ENCODE assay signal across 8 cellular contexts in genomic region chr6:166999145-166999844, GRCh38. TPM values are rescaled to one million over a fixed set of nuclear protein-coding genes. Genes with fewer than 3 reads are reported as not detected.
DNase-seq lines count a peak whose midpoint lies in the region; ATAC-seq, FAIRE-seq and TF ChIP-seq lines count a peak whose summit lies in the region.

CEP43 (plus strand) TSS chr6:166999397; CDS start chr6:166999413, 16 bp downstream.

- H3K27ac ChIP-seq in prostate gland (peak within 1 kb of the TSS; percentile 73 to 74), urinary bladder (ENCODE audit: low read depth) (no peak within 1 kb of the TSS)

- peaks cover 18% of the 10 kb centered on the region for H3K36me3 Mint-ChIP-seq in T-helper 1 cell treated with Interleukin-12 subunit alpha and Interleukin-12 subunit beta and Interleukin-4 antibody, amounts not matched to agents 30 μg/mL and 1 μg/mL, for 36 hours (ENCODE audit: low read depth)

- H3K4me3 ChIP-seq in prostate gland (peak within 1 kb of the TSS; percentile 86 to 88), urinary bladder (ENCODE audit: low read depth, low read length) (peak within 1 kb of the TSS; percentile 98)

- peak; percentile 88 for DNase-seq in GM12892 (ENCODE audit: insufficient read length)
- peak; percentile 97 for DNase-seq in NCI-H146 treated with DMSO at 0.1 percent for 48 hours (lab: John Stamatoyannopoulos, UW; ENCODE audit: unreplicated experiment)
- DNase-seq in amygdala (lab: John Stamatoyannopoulos, UW): peak in 55 of 56 donors; percentile 56 to 96 (median 86)
- peak; percentile 98 for DNase-seq in left ventricle myocardium superior
- peak; percentile 88 for DNase-seq in prostate gland (ENCODE audit: low spot score)

- H3K27me3 Mint-ChIP-seq in T-helper 1 cell treated with Interleukin-12 subunit alpha and Interleukin-12 subunit beta and Interleukin-4 antibody, amounts not matched to agents 30 μg/mL and 1 μg/mL, for 36 hours (ENCODE audit: low read depth): no peaks in the 10 kb centered on the region

- ATAC-seq in HG02870 (IDR thresholded peaks at IDR 0.05; ENCODE audit: unreplicated experiment) (peak; percentile 80), left ventricle myocardium superior (peak; percentile 99)

- peak within 1 kb of the TSS; percentile 77 for H3K27ac Mint-ChIP-seq in T-helper 1 cell treated with Interleukin-12 subunit alpha and Interleukin-12 subunit beta and Interleukin-4 antibody, amounts not matched to agents 30 μg/mL and 1 μg/mL, for 36 hours

- 1% methylated on average over 64 of the region's 87 CpGs for WGBS in prostate gland
- under 1% methylated on average over 87 of the region's 87 CpGs for WGBS in urinary bladder

- H3K4me3 Mint-ChIP-seq in T-helper 1 cell treated with Interleukin-12 subunit alpha and Interleukin-12 subunit beta and Interleukin-4 antibody, amounts not matched to agents 30 μg/mL and 1 μg/mL, for 36 hours: peak within 1 kb of the TSS; percentile 87

- TF ChIP-seq CTCF in prostate gland (IDR thresholded peaks at IDR 0.05): peak in 2 of 4 experiments; percentile 18 to 57

- no peaks in the 10 kb centered on the region for H3K9me3 ChIP-seq in prostate gland

- H3K9me3 Mint-ChIP-seq in T-helper 1 cell treated with Interleukin-12 subunit alpha and Interleukin-12 subunit beta and Interleukin-4 antibody, amounts not matched to agents 30 μg/mL and 1 μg/mL, for 36 hours: no peaks in the 10 kb centered on the region

- H3K27me3 ChIP-seq in prostate gland (replicated peaks; ENCODE audit: insufficient read depth): no peaks in the 10 kb centered on the region

- H3K4me1 ChIP-seq in prostate gland (replicated peaks) (no peaks in the 10 kb centered on the region), urinary bladder (ENCODE audit: insufficient read depth) (no peaks in the 10 kb centered on the region)

- intact Hi-C loops in left ventricle myocardium superior (cut with micrococcal nuclease): no loop called here
- intact Hi-C loops in prostate gland (cut with DNase I): loop anchor here (5.0 kb wide), 2 partner anchors 47 to 143 kb away; no protein-coding TSS in a partner anchor

- peak; percentile 100 for FAIRE-seq in GM12892 (lab: Jason Lieb, UNC)

- TF ChIP-seq POLR2A in GM12892 (IDR thresholded peaks at IDR 0.05; ENCODE audit: low read depth, low read length): peak; percentile 56; the same call in 1 of the 2 replicates
- TF ChIP-seq POLR2A in prostate gland (IDR thresholded peaks at IDR 0.05): peak; percentile 58

- H3K36me3 ChIP-seq in prostate gland: no peaks in the 10 kb centered on the region
- no peaks in the 10 kb centered on the region for H3K36me3 ChIP-seq in urinary bladder (ENCODE audit: insufficient read depth)

- peaks cover 31% of the 10 kb centered on the region for H3K4me1 Mint-ChIP-seq in T-helper 1 cell treated with Interleukin-12 subunit alpha and Interleukin-12 subunit beta and Interleukin-4 antibody, amounts not matched to agents 30 μg/mL and 1 μg/mL, for 36 hours (ENCODE audit: low read depth)

RNA-seq across cellular contexts. Expression of gene CEP43, which starts in this region (rescaled TPM):
- polyA plus RNA-seq in GM12892 (2012; ENCODE audit: missing spikeins): 19.0 TPM
- total RNA-seq in left ventricle myocardium superior: 12.3 TPM
- total RNA-seq in prostate gland: 10 to 100 TPM; 13.3 to 25.7 TPM
- total RNA-seq in urinary bladder: 37.8 TPM
- polyA plus RNA-seq in urinary bladder: 5.9 TPM
